In the genomic region with DNA sequence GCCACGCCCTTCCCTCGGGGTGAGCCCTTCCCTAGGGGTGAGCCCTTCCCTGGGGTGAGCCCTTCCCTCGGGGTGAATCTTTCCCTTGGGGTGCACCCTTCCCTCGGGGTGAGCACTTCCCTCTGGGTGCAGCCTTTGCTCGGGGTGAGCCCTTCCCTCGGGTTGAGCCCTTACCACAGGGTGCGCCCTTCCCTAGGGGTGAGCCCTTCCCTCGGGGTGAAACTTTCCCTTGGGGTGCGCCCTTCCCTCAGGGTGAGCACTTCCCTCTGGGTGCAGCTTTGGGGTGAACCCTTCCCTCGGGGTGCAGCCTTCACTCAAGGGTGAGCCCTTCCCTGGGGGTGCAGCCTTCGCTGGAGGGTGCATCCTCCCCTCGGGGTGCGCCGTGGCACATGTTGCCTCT, we compare ENCODE assay signal across 1 cellular context.
TF ChIP-seq lines count a peak whose summit lies in the region.

No MANE protein-coding gene starts in this region.

TF ChIP-seq in SK-N-SH, 30 proteins besides CTCF, POLR2A, EP300 and RAD21 (continued from another document):
- TF ChIP-seq, protein P1, sequence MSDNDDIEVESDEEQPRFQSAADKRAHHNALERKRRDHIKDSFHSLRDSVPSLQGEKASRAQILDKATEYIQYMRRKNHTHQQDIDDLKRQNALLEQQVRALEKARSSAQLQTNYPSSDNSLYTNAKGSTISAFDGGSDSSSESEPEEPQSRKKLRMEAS (IDR thresholded peaks at IDR 0.05; ENCODE audit: low read depth) = no peak
TF ChIP-seq in SK-N-SH: peak in this region for 1.
